ENCODE assay signal across 8 cellular contexts in the genomic region with DNA sequence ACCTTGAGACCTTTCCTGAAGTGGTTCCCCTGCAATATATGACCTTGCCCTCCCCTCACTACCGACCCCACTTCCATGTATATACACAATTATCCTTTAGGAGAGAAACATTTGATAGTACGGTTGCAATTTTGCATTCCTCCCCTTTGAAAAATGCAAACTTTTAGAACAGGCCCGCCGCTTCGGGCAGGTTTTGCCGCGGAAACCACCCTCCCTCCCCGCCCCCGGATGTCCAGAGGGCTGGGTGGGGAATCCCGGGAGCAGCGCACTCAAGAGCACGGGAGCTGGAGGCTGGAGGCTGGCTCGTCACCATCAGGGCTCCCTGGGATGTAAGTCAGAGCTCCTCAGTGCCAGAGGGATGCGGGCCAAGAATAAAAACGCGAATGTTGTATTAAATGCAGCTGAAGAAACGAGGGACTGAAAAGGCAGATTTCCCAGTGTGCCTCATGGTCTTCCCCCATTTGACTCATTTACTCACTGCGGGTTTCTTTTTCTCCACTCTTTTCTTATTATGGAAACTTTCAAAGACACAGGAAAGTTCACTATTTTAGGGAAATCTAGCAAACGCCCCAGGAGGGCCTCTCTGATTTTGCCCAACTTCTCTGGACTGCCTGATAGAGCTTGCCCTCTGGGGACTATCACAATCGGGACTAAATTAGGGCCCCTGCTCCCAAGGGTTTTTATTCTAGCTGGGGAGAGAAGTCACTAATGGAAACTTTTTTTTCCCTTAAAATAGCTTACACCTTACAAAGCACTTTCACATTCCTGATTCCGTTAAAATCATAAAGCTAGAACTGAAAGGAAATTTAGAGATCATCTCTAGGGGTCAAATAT. TPM values are rescaled to one million over a fixed set of nuclear protein-coding genes. Genes with fewer than 3 reads are reported as not detected.
DNase-seq lines count a peak whose midpoint lies in the region; ATAC-seq and TF ChIP-seq lines count a peak whose summit lies in the region.

No MANE protein-coding gene starts in this region.

- H3F3A ChIP-seq in OCI-LY1 (ENCODE audit: insufficient read depth, low read length) = no peaks in the 10 kb centered on the region

- DNase-seq in EL (peak; percentile 89), T47D (ENCODE audit: low read depth in 1 of 2, low spot score in 1 of 2) (peak; percentile 27 to 46), immature natural killer cell (no peak), NCI-H345 treated with DMSO at 0.1 percent for 48 hours (lab: John Stamatoyannopoulos, UW; ENCODE audit: unreplicated experiment) (no peak)

- peak overlapping the region; percentile 73 for H3K4me2 ChIP-seq in OCI-LY1 (ENCODE audit: low read length)

- no peak for TF ChIP-seq CTCF in OCI-LY1 (IDR thresholded peaks at IDR 0.05; ENCODE audit: low read length)

- H3K9me3 Mint-ChIP-seq in immature natural killer cell = no peaks in the 10 kb centered on the region

- H2AFZ ChIP-seq in OCI-LY1 (ENCODE audit: low read length) = peak overlapping the region; percentile 39

- peaks cover 11 to 62% of the 10 kb centered on the region in 2 donors for H3K4me1 Mint-ChIP-seq in immature natural killer cell

- peak overlapping the region; percentile 73 for H3K9ac ChIP-seq in OCI-LY1 (ENCODE audit: low read length)

- peaks cover 12 to 23% (median 20%) of the 10 kb centered on the region in 3 donors for H3K27me3 Mint-ChIP-seq in immature natural killer cell (ENCODE audit: low read depth in 3 of 3)

- peaks cover 79% of the 10 kb centered on the region for H3K4me1 ChIP-seq in OCI-LY1 (ENCODE audit: insufficient read depth, low read length, severe bottlenecking)

- H4K20me1 ChIP-seq in OCI-LY1 (ENCODE audit: insufficient read depth, low read length) = no peaks in the 10 kb centered on the region

- ATAC-seq in GM18498 (IDR thresholded peaks at IDR 0.05; ENCODE audit: unreplicated experiment) = no peak
- ATAC-seq in HG03565 (IDR thresholded peaks at IDR 0.05; ENCODE audit: unreplicated experiment) = no peak

- in situ Hi-C loops in T47D (cut with HindIII; ENCODE audit: low pct_unique_long_range_greater_than_20kb, low sequenced_read_pairs) = no loop called here

- H3K27me3 ChIP-seq in OCI-LY1 (ENCODE audit: insufficient read depth, low read length) = no peaks in the 10 kb centered on the region

- H3K79me2 ChIP-seq in OCI-LY1 (ENCODE audit: insufficient read depth, low read length) = peaks cover 14% of the 10 kb centered on the region

- H3K36me3 ChIP-seq in OCI-LY1 (ENCODE audit: insufficient read depth, low read length) = no peaks in the 10 kb centered on the region

- H3K9me3 ChIP-seq in OCI-LY1 (ENCODE audit: low read length) = no peaks in the 10 kb centered on the region

- peak overlapping the region; percentile 89 for H3K4me3 ChIP-seq in OCI-LY1 (ENCODE audit: low read depth, low read length, poor library complexity, severe bottlenecking)
- peak overlapping the region in 3 of 7 experiments; percentile 0 to 16 (median 3) for H3K4me3 ChIP-seq in skin epidermis

- H3K36me3 Mint-ChIP-seq in immature natural killer cell = no peaks in the 10 kb centered on the region

- H3K4me3 Mint-ChIP-seq in immature natural killer cell = peak overlapping the region; percentile 25 to 93 (median 86)

- peak overlapping the region; percentile 93 for H3K27ac ChIP-seq in OCI-LY1 (ENCODE audit: low read depth, low read length, poor library complexity, severe bottlenecking)
- H3K27ac ChIP-seq in skin epidermis = peak overlapping the region in 20 of 21 experiments; percentile 44 to 99 (median 97)

- peak overlapping the region in 4 of 6 donors; percentile 98 for H3K27ac Mint-ChIP-seq in immature natural killer cell

- no peaks in the 10 kb centered on the region for H3K9me2 ChIP-seq in OCI-LY1 (ENCODE audit: low read depth, low read length)

RNA-seq across cellular contexts. Expression of a gene that starts 2.9 kb away (rescaled TPM):
- 10 to 100 TPM; 24.7 to 39.1 (median 32.9) TPM for polyA plus RNA-seq in immature natural killer cell

Comparison
In these comparisons a context has a peak if more than half of its experiments do, and no peak if none do; other contexts are left out.
1. DNase-seq: peak in EL (single experiment) and T47D (2 of 2); none in immature natural killer cell (0 of 3) and NCI-H345 treated with DMSO at 0.1 percent for 48 hours (single experiment).